In genomic region chr10:60816624-60817023, GRCh38 we compare ENCODE assay signal across 8 cellular contexts. TPM values are rescaled to one million over a fixed set of nuclear protein-coding genes. Genes with fewer than 3 reads are reported as not detected.
DNase-seq lines count a peak whose midpoint lies in the region; ATAC-seq and TF ChIP-seq lines count a peak whose summit lies in the region.

No MANE protein-coding gene starts in this region.

- H3K79me2 ChIP-seq in fibroblast of lung (ENCODE audit: control insufficient read depth, insufficient read depth, low read length): no peaks in the 10 kb centered on the region

- no peaks in the 10 kb centered on the region for H3K36me3 Mint-ChIP-seq in natural killer cell

- H3K4me3 Mint-ChIP-seq in natural killer cell: no peak overlapping the region

- peaks cover 12 to 22% of the 10 kb centered on the region in 2 donors for H3K4me1 Mint-ChIP-seq in natural killer cell

- peaks cover 11% of the 10 kb centered on the region for H3K4me1 ChIP-seq in fibroblast of lung (ENCODE audit: control insufficient read depth, extremely low read depth, insufficient read depth, low read length)

- H3K4me3 ChIP-seq in WERI-Rb-1 (ENCODE audit: low read depth, low read length): no peak overlapping the region
- H3K4me3 ChIP-seq in fibroblast of lung (replicated peaks in 1 of 4; ENCODE audit: control extremely low read depth in 1 of 4, insufficient read depth in 1 of 4, low read depth in 3 of 4, low read length in 4 of 4): peak overlapping the region in 2 of 4 experiments; percentile 1 to 4

- TF ChIP-seq CTCF in WERI-Rb-1 (IDR thresholded peaks at IDR 0.05; ENCODE audit: low read depth, low read length) (peak; percentile 76), fibroblast of lung (conservative IDR thresholded peaks at IDR 0.05 in 1 of 2, IDR thresholded peaks at IDR 0.05 in 1 of 2; ENCODE audit: low read depth in 1 of 2, low read length in 2 of 2) (peak; percentile 79 to 85), natural killer cell (IDR thresholded peaks at IDR 0.05) (peak; percentile 75)

- H3K9me3 Mint-ChIP-seq in natural killer cell: no peaks in the 10 kb centered on the region

- H4K20me1 ChIP-seq in fibroblast of lung (ENCODE audit: control insufficient read depth, extremely low read depth, insufficient read depth, low read length): no peaks in the 10 kb centered on the region

- H3K27me3 Mint-ChIP-seq in natural killer cell (ENCODE audit: low read depth in 2 of 2): no peaks in the 10 kb centered on the region

- H3K27me3 ChIP-seq in WERI-Rb-1 (ENCODE audit: insufficient read depth, low read depth, severe bottlenecking): no peaks in the 10 kb centered on the region
- no peaks in the 10 kb centered on the region for H3K27me3 ChIP-seq in fibroblast of lung (ENCODE audit: control insufficient read depth, insufficient read depth, low read length)

- intact Hi-C loops in natural killer cell (cut with micrococcal nuclease): loop anchor here (1.0 to 5.0 kb wide), 3 partner anchors 148 to 1021 kb away; no protein-coding TSS in a partner anchor

- peak overlapping the region; percentile 42 for H3K4me2 ChIP-seq in fibroblast of lung (ENCODE audit: extremely low read depth, insufficient read depth, low read length)

- H3K9ac ChIP-seq in fibroblast of lung (ENCODE audit: insufficient read depth, low read length): no peak overlapping the region

- ATAC-seq in GM18520 (IDR thresholded peaks at IDR 0.05; ENCODE audit: unreplicated experiment) (peak; percentile 80), HG02973 (IDR thresholded peaks at IDR 0.05; ENCODE audit: unreplicated experiment) (peak; percentile 60), natural killer cell (peak; percentile 64 to 85 (median 82))

- no peak overlapping the region for H2AFZ ChIP-seq in fibroblast of lung (ENCODE audit: low read length)

- no peak overlapping the region for H3K27ac Mint-ChIP-seq in natural killer cell

- peak; percentile 8 for DNase-seq in COLO668 (lab: John Stamatoyannopoulos, UW; ENCODE audit: unreplicated experiment)
- peak; percentile 23 for DNase-seq in NCI-H2107 (lab: John Stamatoyannopoulos, UW)
- DNase-seq in WERI-Rb-1: peak; percentile 44
- peak; percentile 81 to 95 for DNase-seq in fibroblast of lung (ENCODE audit: low read depth in 2 of 2)
- DNase-seq in natural killer cell: no peak
- no peak for DNase-seq in 8988T

- no peak overlapping the region for H3K27ac ChIP-seq in WERI-Rb-1
- H3K27ac ChIP-seq in fibroblast of lung (ENCODE audit: insufficient read depth, low read length): no peak overlapping the region

- H3K36me3 ChIP-seq in WERI-Rb-1 (no peaks in the 10 kb centered on the region), fibroblast of lung (ENCODE audit: control insufficient read depth, insufficient read depth, low read length) (no peaks in the 10 kb centered on the region)

- no peaks in the 10 kb centered on the region for H3K9me3 ChIP-seq in WERI-Rb-1 (ENCODE audit: severe bottlenecking)
- no peaks in the 10 kb centered on the region for H3K9me3 ChIP-seq in fibroblast of lung (ENCODE audit: control insufficient read depth, insufficient read depth, low read depth, low read length)

RNA-seq across cellular contexts. Expression of gene CDK1, which starts 38.3 kb away (rescaled TPM):
- total RNA-seq in fibroblast of lung (4.4 and 13.9 TPM in 2 replicates), natural killer cell (1 to 10 TPM; 1.1 to 2.4 (median 1.9) TPM)
- polyA plus RNA-seq in fibroblast of lung: 14.8 and 42.4 TPM in 2 replicates
- polyA plus RNA-seq in fibroblast of lung (2012): 9.3 and 31.6 TPM in 2 replicates
- polyA minus RNA-seq in fibroblast of lung (ENCODE audit: low replicate concordance): 2.1 TPM in 1 of 2 replicates, not detected in the other

Comparison
In these comparisons a context has a peak if more than half of its experiments do, and no peak if none do; other contexts are left out.
1. DNase-seq: peak in COLO668 (single experiment), NCI-H2107 (single experiment), WERI-Rb-1 (single experiment) and fibroblast of lung (2 of 2); none in natural killer cell (single experiment) and 8988T (single experiment).
2. Peak in every context shown above with its lines, with median percentiles within 50 percentile points of each other: ATAC-seq and CTCF ChIP-seq.